In the genomic region with DNA sequence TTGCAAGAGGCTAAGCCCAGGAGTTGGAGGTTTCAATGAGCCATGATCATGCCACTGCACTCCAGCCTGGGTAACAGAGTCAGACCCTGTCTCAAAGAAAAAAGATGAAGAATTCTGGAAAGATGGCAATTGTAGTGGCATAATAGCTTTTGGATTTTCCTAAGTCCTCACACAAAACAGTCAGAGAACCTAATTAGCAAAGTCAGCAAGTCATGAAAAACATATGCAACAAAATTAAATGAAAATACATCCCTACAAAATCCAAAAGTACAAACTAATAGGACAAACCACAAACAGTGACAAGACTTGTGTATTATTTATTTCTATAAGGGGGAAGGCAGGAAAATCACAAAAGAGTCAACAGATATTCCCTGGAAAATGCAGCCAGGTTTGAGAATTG, we compare ENCODE assay signal across 27 cellular contexts.
"Had no signal": no experiment of that assay in that cellular context is flagged by ENCODE, and none has a peak within 500 bp of the region (broad histone marks: within the 10 kb centered on the region; RNA-seq: fewer than 3 reads in every experiment).

No MANE protein-coding gene starts in this region.

- H3K27ac ChIP-seq: stomach, suprapubic skin, testis, thoracic aorta, thyroid gland, tibial artery, tibial nerve, transverse colon, upper lobe of left lung, upper lobe of right lung, uterus, vagina had no signal

- H3K4me1 ChIP-seq: stomach, suprapubic skin, thyroid gland, tibial artery, tibial nerve, transverse colon, upper lobe of left lung, upper lobe of right lung, uterus, vagina had no signal

- ATAC-seq: stimulated activated effector memory CD8-positive, alpha-beta T cell treated with anti-CD3 and anti-CD28 coated beads, Interleukin-12 subunit alpha, Interleukin-12 subunit beta, amount 100 ng/mL, for 72 hours; stimulated activated memory B cell treated with anti-CD40 and anti-IgM and Interleukin-4, amounts not matched to agents 10 μg/mL and 1 μg/mL and 100 μg/mL, for 72 hours; stimulated activated naive B cell treated with anti-CD40 and anti-IgM and Interleukin-4, amounts not matched to agents 10 μg/mL and 1 μg/mL and 100 μg/mL, for 72 hours; stimulated activated naive CD8-positive, alpha-beta T cell treated with anti-CD3 and anti-CD28 coated beads, Interleukin-15, amount 100 ng/mL, for 72 hours; stimulated activated naive CD8-positive, alpha-beta T cell treated with anti-CD3 and anti-CD28 coated beads, Interleukin-15, Interleukin-2, amounts not matched to agents 100 U/mL and 50 U/mL, for 24 hours; upper lobe of right lung had no signal

- DNase-seq: stimulated activated CD4-positive, alpha-beta T cell treated with anti-CD3 and anti-CD28 coated beads, Interleukin-2, amount 100 ng/mL, for 48 hours; stimulated activated CD4-positive, alpha-beta T cell treated with anti-CD3 and anti-CD28 coated beads, Interleukin-4, amount 100 ng/mL, for 1 hour; stimulated activated CD4-positive, alpha-beta T cell treated with anti-CD3 and anti-CD28 coated beads, Interleukin-4, amount 100 ng/mL, for 24 hours; stimulated activated CD4-positive, alpha-beta T cell treated with anti-CD3 and anti-CD28 coated beads, Interleukin-4, amount 100 ng/mL, for 4 hours; stimulated activated CD8-positive, alpha-beta memory T cell treated with anti-CD3 and anti-CD28 coated beads, Interleukin-4, amount 100 ng/mL, for 48 hours; stimulated activated naive B cell treated with anti-CD40 and anti-IgM and Interleukin-4, amounts not matched to agents 10 μg/mL and 1 μg/mL and 100 μg/mL, for 72 hours; stimulated activated naive CD4-positive, alpha-beta T cell; stimulated activated naive CD4-positive, alpha-beta T cell treated with Interleukin-2 at 50 U/mL for 16 hours; stimulated activated naive CD8-positive, alpha-beta T cell treated with anti-CD3 and anti-CD28 coated beads, Interleukin-15, amount 100 ng/mL, for 72 hours; stimulated activated naive CD8-positive, alpha-beta T cell treated with anti-CD3 and anti-CD28 coated beads, Interleukin-15, Interleukin-2, amounts not matched to agents 100 U/mL and 50 U/mL, for 24 hours; stomach; substantia nigra; testis; thyroid gland; tibial artery; transverse colon; trophoblast cell; upper lobe of left lung; upper lobe of right lung; uterus had no signal

- H3K27me3 ChIP-seq: stomach, suprapubic skin, testis, thyroid gland, tibial artery, tibial nerve, transverse colon, upper lobe of left lung, upper lobe of right lung, uterus, vagina had no signal

- H3K36me3 ChIP-seq: stomach, suprapubic skin, thoracic aorta, thyroid gland, tibial artery, tibial nerve, transverse colon, upper lobe of left lung, upper lobe of right lung, uterus, vagina had no signal

- FAIRE-seq: urothelium cell line had no signal

- H3K9me3 ChIP-seq: suprapubic skin, testis, thoracic aorta, thyroid gland, tibial artery, tibial nerve, transverse colon, upper lobe of left lung, upper lobe of right lung, uterus, vagina had no signal

- H3K4me3 ChIP-seq: stomach, suprapubic skin, testis, thoracic aorta, thyroid gland, tibial artery, tibial nerve, transverse colon, upper lobe of left lung, upper lobe of right lung, uterus, vagina had no signal
